ENCODE assay signal across 21 cellular contexts in genomic region chr2:120461546-120462537, GRCh38.
DNase-seq lines count a peak whose midpoint lies in the region; ATAC-seq, FAIRE-seq and TF ChIP-seq lines count a peak whose summit lies in the region.
"Had no signal": no experiment of that assay in that cellular context is flagged by ENCODE, and none has a peak within 500 bp of the region (broad histone marks: within the 10 kb centered on the region; RNA-seq: fewer than 3 reads in every experiment).

No MANE protein-coding gene starts in this region.

- H3K27me3 ChIP-seq in HepG2 (ENCODE audit: control insufficient read depth in 1 of 2, insufficient read depth in 2 of 2, low read length in 2 of 2) (no peaks in the 10 kb centered on the region), spleen (replicated peaks in 1 of 7) (peaks cover 0 to 47% (median 0%) of the 10 kb centered on the region in 7 donors)
- H3K27me3 ChIP-seq: BLaER1 had no signal

- intact Hi-C loops in left cardiac atrium (cut with DNase I): loop anchor here in 1 of 2 donors (10.0 kb wide), 1 partner anchor 213 kb away; no protein-coding TSS in a partner anchor
- intact Hi-C loops in cardiac septum (cut with DNase I): no loop called here
- intact Hi-C loops in HepG2 (cut with micrococcal nuclease; ENCODE audit: unreplicated experiment): no loop called here
- intact Hi-C loops in spleen (cut with DNase I; ENCODE audit: low total_unique reads): no loop called here

- no peaks in the 10 kb centered on the region for H3K79me2 ChIP-seq in HepG2 (ENCODE audit: insufficient read depth, low read length)

- CTCF ChIA-PET in HepG2 (lab: Yijun Ruan, JAX; ENCODE audit: low intra/inter-chr PET ratio, low total read pairs): no interaction called here

- in situ Hi-C loops in HepG2 (cut with HindIII; ENCODE audit: extremely low pct_ligation_motif_present, low pct_unique_long_range_greater_than_20kb): no loop called here

- no peaks in the 10 kb centered on the region for H3K36me3 ChIP-seq in HepG2 (replicated peaks in 1 of 2; ENCODE audit: control insufficient read depth in 1 of 2, insufficient read depth in 2 of 2, low read length in 2 of 2)
- H3K36me3 ChIP-seq in spleen: no peaks in the 10 kb centered on the region
- H3K36me3 ChIP-seq: BLaER1 had no signal

- ATAC-seq in left cardiac atrium: no peak
- ATAC-seq in HepG2: no peak
- ATAC-seq: A549, GM12878 had no signal

- no peak for TF ChIP-seq RAD21 in HepG2 (CRISPR knock-in tag; IDR thresholded peaks at IDR 0.05)

- H3K4me3 ChIP-seq in HepG2 (replicated peaks in 1 of 3; ENCODE audit: insufficient read depth in 1 of 3, low read depth in 2 of 3, low read length in 3 of 3): no peak overlapping the region
- no peak overlapping the region for H3K4me3 ChIP-seq in spleen
- H3K4me3 ChIP-seq: A549, BLaER1, GM12878, GM23248 had no signal

- BruUV-seq in HepG2 (replicated peaks; lab: Mats Ljungman, UMichigan): no TSS peak

- WGBS in HepG2 (ENCODE audit: low lambda C conversion rate): 82% methylated on average over 14 of the region's 14 CpGs
- WGBS in spleen, 5 donors: 72 to 85% (median 83%) methylated on average over 14 of the region's 14 CpGs

- TF ChIP-seq CTCF in HepG2 (CRISPR knock-in tag; IDR thresholded peaks at IDR 0.05): no peak
- TF ChIP-seq CTCF in spleen (IDR thresholded peaks at IDR 0.05 in 8 of 11, conservative IDR thresholded peaks at IDR 0.05 in 3 of 11): no peak

- H2AFZ ChIP-seq in HepG2 (ENCODE audit: low read length): no peak overlapping the region
- H2AFZ ChIP-seq: GM23248 had no signal

- H3K9ac ChIP-seq in HepG2 (ENCODE audit: insufficient read depth, low read depth, low read length): no peak overlapping the region
- H3K9ac ChIP-seq: BLaER1, GM23248 had no signal

- no peaks in the 10 kb centered on the region for H4K20me1 ChIP-seq in HepG2 (ENCODE audit: insufficient read depth, low read length)
- H4K20me1 ChIP-seq: BLaER1 had no signal

- H3K4me1 ChIP-seq in HepG2 (ENCODE audit: insufficient read depth, low read length): peaks cover 33% of the 10 kb centered on the region
- peaks cover 0 to 13% (median 3%) of the 10 kb centered on the region in 6 donors for H3K4me1 ChIP-seq in spleen
- H3K4me1 ChIP-seq: BLaER1 had no signal

- H3K9me3 ChIP-seq in HepG2 (ENCODE audit: low read length) (peaks cover 7% of the 10 kb centered on the region; the same call in 1 of the 2 replicates), spleen (peaks cover 0 to 32% (median 28%) of the 10 kb centered on the region in 8 donors)

- no peak for TF ChIP-seq POLR2A in HepG2 (IDR thresholded peaks at IDR 0.05; ENCODE audit: insufficient read depth in 1 of 2, low read depth in 2 of 2, low read length in 2 of 2)
- no peak for TF ChIP-seq POLR2A in spleen (IDR thresholded peaks at IDR 0.05)

- no peak for FAIRE-seq in HepG2 (lab: Jason Lieb, UNC)
- FAIRE-seq: A549, GM12878, H54 had no signal

- H3K4me2 ChIP-seq in HepG2 (ENCODE audit: low read depth, low read length): no peak overlapping the region
- H3K4me2 ChIP-seq: A549, BLaER1 had no signal

- TF ChIP-seq EP300 in HepG2 (IDR thresholded peaks at IDR 0.05; ENCODE audit: low read depth in 2 of 2, low read length in 2 of 2) (no peak), HepG2 (CRISPR knock-in tag; IDR thresholded peaks at IDR 0.05; ENCODE audit: borderline replicate concordance) (no peak)

- no peak overlapping the region for H3K27ac ChIP-seq in HepG2 (ENCODE audit: extremely low read length, insufficient read depth, low read length)
- no peak overlapping the region for H3K27ac ChIP-seq in spleen
- H3K27ac ChIP-seq: 22Rv1, A549, BLaER1, GM23248, HL-60 had no signal

- POLR2A ChIA-PET in HepG2 (lab: Yijun Ruan, JAX): no interaction called here

- DNase-seq in left cardiac atrium (peak; percentile 62), cardiac septum (ENCODE audit: low spot score) (no peak), HepG2 (ENCODE audit: low spot score) (no peak), spleen (peak; percentile 41), SKM-1 treated with dmso at 0.1 percent for 144 hours (lab: John Stamatoyannopoulos, UW; ENCODE audit: unreplicated experiment) (no peak), AML-193 (lab: John Stamatoyannopoulos, UW) (no peak), DMS153 treated with DMSO at 0.1 percent for 48 hours (lab: John Stamatoyannopoulos, UW; ENCODE audit: unreplicated experiment) (no peak)
- DNase-seq: CD4-positive, alpha-beta memory T cell; DMS53; DND-41; EL; GM23248; HCEC 1CT; HFFc6; IMR-90 had no signal

TF ChIP-seq in HepG2, 621 proteins besides CTCF, POLR2A, EP300 and RAD21:
- TF ChIP-seq PRDM4 (CRISPR knock-in tag; IDR thresholded peaks at IDR 0.05; ENCODE audit: borderline replicate concordance) (no peak), ARID4A (CRISPR knock-in tag; IDR thresholded peaks at IDR 0.05; ENCODE audit: borderline replicate concordance) (no peak), KDM1A (CRISPR knock-in tag; IDR thresholded peaks at IDR 0.05) (peak; percentile 78; the same call in 1 of the 2 replicates), ZBTB7B (CRISPR knock-in tag; IDR thresholded peaks at IDR 0.05) (no peak), ZNF205 (CRISPR knock-in tag; IDR thresholded peaks at IDR 0.05) (no peak), ZNF629 (CRISPR knock-in tag; conservative IDR thresholded peaks at IDR 0.05) (peak; percentile 83), ZMYM3 (CRISPR knock-in tag; IDR thresholded peaks at IDR 0.05) (peak; percentile 87), ADNP (CRISPR knock-in tag; IDR thresholded peaks at IDR 0.05) (0 out of 2 replicates have a peak, but pooled peaks have one; percentile 61), CHD4 (IDR thresholded peaks at IDR 0.05; ENCODE audit: borderline replicate concordance, low read length) (peak; percentile 85)

Comparison
In these comparisons a context has a peak if more than half of its experiments do, and no peak if none do; other contexts are left out.
1. DNase-seq: peak in left cardiac atrium (single experiment) and spleen (single experiment); none in cardiac septum (single experiment), HepG2 (single experiment), SKM-1 treated with dmso at 0.1 percent for 144 hours (single experiment), AML-193 (0 of 2) and DMS153 treated with DMSO at 0.1 percent for 48 hours (single experiment).